28 cellular contexts compared by ENCODE assay signal in the genomic region with DNA sequence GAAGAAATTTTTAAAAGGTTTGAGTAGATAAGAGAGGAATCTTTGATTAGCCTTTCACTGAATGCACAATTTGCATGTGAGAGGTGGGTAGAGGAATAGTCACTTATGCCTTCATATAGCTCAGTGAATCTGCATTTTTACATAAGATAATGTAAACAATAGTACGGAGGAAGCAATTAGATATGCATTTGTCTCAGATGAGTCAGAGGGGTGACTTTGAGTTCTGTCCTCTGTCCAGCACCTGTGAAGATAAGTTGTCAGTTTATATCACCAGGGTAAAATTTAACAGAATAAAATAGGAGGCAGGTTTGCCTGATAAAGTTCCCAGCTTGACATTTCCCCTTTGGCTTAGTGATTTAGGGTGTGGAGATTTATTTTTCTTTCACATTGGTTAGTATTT.
DNase-seq lines count a peak whose midpoint lies in the region; ATAC-seq, FAIRE-seq and TF ChIP-seq lines count a peak whose summit lies in the region.
"Had no signal": no experiment of that assay in that cellular context is flagged by ENCODE, and none has a peak within 500 bp of the region (broad histone marks: within the 10 kb centered on the region; RNA-seq: fewer than 3 reads in every experiment).

No MANE protein-coding gene starts in this region.

- BruUV-seq in PC-3 (replicated peaks; lab: Mats Ljungman, UMichigan), result no TSS peak

- H3K4me2 ChIP-seq in PC-3 (ENCODE audit: low read length) (no peak overlapping the region), H1 (ENCODE audit: insufficient read depth in 1 of 2, low read depth in 2 of 2, low read length in 2 of 2) (peak overlapping the region in 1 of 2 experiments; percentile 5; a peak in 2 of 4 replicates)
- H3K4me2 ChIP-seq: BLaER1, KMS-11 had no signal

- TF ChIP-seq EP300 in H1 (IDR thresholded peaks at IDR 0.05; ENCODE audit: borderline replicate concordance in 1 of 2, low read depth in 2 of 2, low read length in 2 of 2), result no peak

- H4K91ac ChIP-seq in H1 (replicated peaks; ENCODE audit: insufficient read length, low read length), result no peak overlapping the region

- H3K23ac ChIP-seq in H1 (ENCODE audit: insufficient read length), result no peak overlapping the region

- peak; percentile 32 for DNase-seq in HT1080 (ENCODE audit: low read depth)
- peak; percentile 34 for DNase-seq in PC-3
- no peak for DNase-seq in H1 (ENCODE audit: low read depth in 1 of 2, low spot score in 2 of 2)
- peak; percentile 11 for DNase-seq in mucosa of gallbladder (ENCODE audit: low spot score)
- DNase-seq in chondrocyte (ENCODE audit: low spot score), result no peak
- DNase-seq in NCI-H187 treated with DMSO at 0.1 percent for 48 hours (lab: John Stamatoyannopoulos, UW), result no peak
- DNase-seq: activated CD4-positive, alpha-beta T cell treated with anti-CD3 and anti-CD28 coated beads, Interleukin-2, amount 10 ng/mL, durations not matched to agents 24 days and 14 days; activated CD8-positive, alpha-beta memory T cell treated with anti-CD3 and anti-CD28 coated beads for 24 hours; GF-D8; H7; left ventricle myocardium superior; NCI-H1417; NCI-H2081; NCI-H2227 treated with DMSO at 0.1 percent for 48 hours; occipital lobe; SW 1271; WERI-Rb-1 had no signal

- H3K27me3 Mint-ChIP-seq in chondrocyte (ENCODE audit: low read depth), result no peaks in the 10 kb centered on the region
- H3K27me3 Mint-ChIP-seq: activated CD4-positive, alpha-beta T cell treated with anti-CD3 and anti-CD28 coated beads, Interleukin-2, amount 10 ng/mL, durations not matched to agents 24 days and 14 days; activated naive CD4-positive, alpha-beta T cell treated with anti-CD3 and anti-CD28 coated beads, Interleukin-2, amount 50 U/mL, for 24 hours; stimulated activated memory B cell treated with anti-CD40 and anti-IgM and Interleukin-4, amounts not matched to agents 10 μg/mL and 1 μg/mL and 100 μg/mL, for 72 hours had no signal

- no peak for FAIRE-seq in H1 (lab: Jason Lieb, UNC)
- FAIRE-seq: bronchial epithelial cell, colon, islet of Langerhans, RCC 7860 had no signal

- H3F3A ChIP-seq in PC-3 (ENCODE audit: low read length, unreplicated experiment), result no peaks in the 10 kb centered on the region

- no peak overlapping the region for H4K8ac ChIP-seq in H1 (ENCODE audit: extremely low read depth, insufficient read depth, low read length)

- ATAC-seq in PC-3 (peak; percentile 56), HG03108 (IDR thresholded peaks at IDR 0.05; ENCODE audit: unreplicated experiment) (no peak), HG02678 (IDR thresholded peaks at IDR 0.05; ENCODE audit: unreplicated experiment) (no peak)
- ATAC-seq: left ventricle myocardium superior; natural killer cell treated with Interleukin-12 subunit alpha and Interleukin-12 subunit beta and Interleukin-15 and Interleukin-18, amount 100 ng/mL, for 72 hours; stimulated activated memory B cell treated with anti-CD40 and anti-IgM and Interleukin-4, amounts not matched to agents 10 μg/mL and 1 μg/mL and 100 μg/mL, for 72 hours had no signal

- no peaks in the 10 kb centered on the region for H3K9me3 Mint-ChIP-seq in chondrocyte (ENCODE audit: low read depth)
- H3K9me3 Mint-ChIP-seq: activated CD4-positive, alpha-beta T cell treated with anti-CD3 and anti-CD28 coated beads, Interleukin-2, amount 10 ng/mL, durations not matched to agents 24 days and 14 days; natural killer cell treated with Interleukin-12 subunit alpha and Interleukin-12 subunit beta and Interleukin-15 and Interleukin-18, amount 100 ng/mL, for 72 hours; stimulated activated memory B cell treated with anti-CD40 and anti-IgM and Interleukin-4, amounts not matched to agents 10 μg/mL and 1 μg/mL and 100 μg/mL, for 72 hours had no signal

- no peak for TF ChIP-seq CTCF in PC-3 (conservative IDR thresholded peaks at IDR 0.05; ENCODE audit: low read depth, low read length)
- no peak for TF ChIP-seq CTCF in H1 (IDR thresholded peaks at IDR 0.05; ENCODE audit: control extremely low read depth in 1 of 3, insufficient read depth in 1 of 3, low read depth in 1 of 3, low read length in 3 of 3)
- TF ChIP-seq CTCF in chondrocyte (IDR thresholded peaks at IDR 0.05), result no peak

- no peak overlapping the region for H2BK20ac ChIP-seq in H1 (ENCODE audit: low read length)

- no peaks in the 10 kb centered on the region for H3K36me3 Mint-ChIP-seq in chondrocyte (ENCODE audit: low read depth)
- H3K36me3 Mint-ChIP-seq: activated naive CD4-positive, alpha-beta T cell treated with anti-CD3 and anti-CD28 coated beads, Interleukin-2, amount 50 U/mL, for 24 hours; natural killer cell treated with Interleukin-12 subunit alpha and Interleukin-12 subunit beta and Interleukin-15 and Interleukin-18, amount 100 ng/mL, for 72 hours; stimulated activated memory B cell treated with anti-CD40 and anti-IgM and Interleukin-4, amounts not matched to agents 10 μg/mL and 1 μg/mL and 100 μg/mL, for 72 hours had no signal

- H3K4me3 ChIP-seq in PC-3 (ENCODE audit: low read length) (no peak overlapping the region), H1 (ENCODE audit: extremely low read depth in 1 of 4, insufficient read depth in 2 of 4, low read depth in 3 of 4, low read length in 4 of 4) (no peak overlapping the region)
- H3K4me3 ChIP-seq: BLaER1 had no signal

- no peak overlapping the region for H2AK5ac ChIP-seq in H1 (ENCODE audit: low read depth, low read length)

- H3K4ac ChIP-seq in H1 (replicated peaks; ENCODE audit: insufficient read length, low read depth, low read length), result no peak overlapping the region

- H3K4me1 ChIP-seq in PC-3 (ENCODE audit: insufficient read depth, low read length) (peaks cover 9% of the 10 kb centered on the region), H1 (replicated peaks in 1 of 4; ENCODE audit: control insufficient read depth in 3 of 4, insufficient read depth in 4 of 4, low read length in 3 of 4) (no peaks in the 10 kb centered on the region; a peak in 1 of 7 replicates)
- H3K4me1 ChIP-seq: BLaER1 had no signal

- H3K9ac ChIP-seq in PC-3 (ENCODE audit: low read length) (no peak overlapping the region), H1 (replicated peaks in 1 of 4; ENCODE audit: extremely low read depth in 1 of 4, low read depth in 3 of 4, low read length in 3 of 4) (no peak overlapping the region)
- H3K9ac ChIP-seq: BLaER1, KMS-11 had no signal

- no peak overlapping the region for H3K14ac ChIP-seq in H1 (ENCODE audit: insufficient read length)

- no peak overlapping the region for H2BK120ac ChIP-seq in H1 (replicated peaks; ENCODE audit: low read depth, low read length)

- H3K27ac ChIP-seq in PC-3 (ENCODE audit: low read length) (no peak overlapping the region), H1 (ENCODE audit: low read depth, low read length) (no peak overlapping the region)
- H3K27ac ChIP-seq: BLaER1, KMS-11, WERI-Rb-1 had no signal

- H3K56ac ChIP-seq in H1 (replicated peaks; ENCODE audit: insufficient read length, low read depth, low read length), result no peak overlapping the region

- peaks cover 6% of the 10 kb centered on the region for H3K4me1 Mint-ChIP-seq in chondrocyte (ENCODE audit: low read depth)
- H3K4me1 Mint-ChIP-seq: activated CD4-positive, alpha-beta T cell treated with anti-CD3 and anti-CD28 coated beads, Interleukin-2, amount 10 ng/mL, durations not matched to agents 24 days and 14 days; activated naive CD4-positive, alpha-beta T cell treated with anti-CD3 and anti-CD28 coated beads, Interleukin-2, amount 50 U/mL, for 24 hours; stimulated activated memory B cell treated with anti-CD40 and anti-IgM and Interleukin-4, amounts not matched to agents 10 μg/mL and 1 μg/mL and 100 μg/mL, for 72 hours had no signal

- no peak for TF ChIP-seq POLR2A in H1 (IDR thresholded peaks at IDR 0.05; ENCODE audit: control extremely low read depth in 1 of 2, low read depth in 2 of 2, low read length in 2 of 2)

- no peak overlapping the region for H2BK5ac ChIP-seq in H1 (ENCODE audit: low read depth, low read length)

- TF ChIP-seq RAD21 in H1 (IDR thresholded peaks at IDR 0.05 in 1 of 2, conservative IDR thresholded peaks at IDR 0.05 in 1 of 2; ENCODE audit: low read depth in 2 of 2, low read length in 2 of 2), result no peak

- H2AFZ ChIP-seq in PC-3 (ENCODE audit: low read length) (no peak overlapping the region), H1 (ENCODE audit: low read length) (peak overlapping the region; percentile 45; the same call in 1 of the 2 replicates)

- no peaks in the 10 kb centered on the region for H3K23me2 ChIP-seq in H1 (ENCODE audit: low read depth, low read length)

- no peaks in the 10 kb centered on the region for H3K9me2 ChIP-seq in PC-3 (replicated peaks; ENCODE audit: low read length)

- H3K27me3 ChIP-seq in PC-3 (ENCODE audit: low read length) (no peaks in the 10 kb centered on the region), H1 (replicated peaks in 1 of 4; ENCODE audit: control insufficient read depth in 3 of 4, extremely low read depth in 1 of 4, insufficient read depth in 3 of 4, low read length in 3 of 4) (no peaks in the 10 kb centered on the region)
- H3K27me3 ChIP-seq: BLaER1 had no signal

- H3K27ac Mint-ChIP-seq in chondrocyte (ENCODE audit: unreplicated experiment), result no peak overlapping the region
- H3K27ac Mint-ChIP-seq: activated CD4-positive, alpha-beta T cell treated with anti-CD3 and anti-CD28 coated beads, Interleukin-2, amount 10 ng/mL, durations not matched to agents 24 days and 14 days; activated naive CD4-positive, alpha-beta T cell treated with anti-CD3 and anti-CD28 coated beads, Interleukin-2, amount 50 U/mL, for 24 hours; natural killer cell treated with Interleukin-12 subunit alpha and Interleukin-12 subunit beta and Interleukin-15 and Interleukin-18, amount 100 ng/mL, for 72 hours; stimulated activated memory B cell treated with anti-CD40 and anti-IgM and Interleukin-4, amounts not matched to agents 10 μg/mL and 1 μg/mL and 100 μg/mL, for 72 hours had no signal

- H3K9me3 ChIP-seq in PC-3 (ENCODE audit: low read length) (no peaks in the 10 kb centered on the region), H1 (ENCODE audit: insufficient read depth in 2 of 2, low read depth in 1 of 2, low read length in 1 of 2) (no peaks in the 10 kb centered on the region)
- H3K9me3 ChIP-seq: BLaER1 had no signal

- WGBS in H1 (ENCODE audit: extremely low coverage in 1 of 2, insufficient coverage in 1 of 2, insufficient read length in 1 of 2, insufficient replicate concordance in 2 of 2, low coverage in 1 of 2, low lambda C conversion rate in 2 of 2, missing lambda C conversion rate in 1 of 2), 2 experiments, result 38% methylated on average over 1 of the region's 1 CpG; no CpG with 5 or more reads in 1 of the 2 experiments

- intact Hi-C loops in PC-3 (cut with micrococcal nuclease), result no loop called here

- H4K5ac ChIP-seq in H1 (ENCODE audit: insufficient read length, low read depth, low read length), result no peak overlapping the region

- H3K4me3 Mint-ChIP-seq in chondrocyte (ENCODE audit: unreplicated experiment), result no peak overlapping the region
- H3K4me3 Mint-ChIP-seq: activated CD4-positive, alpha-beta T cell treated with anti-CD3 and anti-CD28 coated beads, Interleukin-2, amount 10 ng/mL, durations not matched to agents 24 days and 14 days; activated naive CD4-positive, alpha-beta T cell treated with anti-CD3 and anti-CD28 coated beads, Interleukin-2, amount 50 U/mL, for 24 hours; natural killer cell treated with Interleukin-12 subunit alpha and Interleukin-12 subunit beta and Interleukin-15 and Interleukin-18, amount 100 ng/mL, for 72 hours; stimulated activated memory B cell treated with anti-CD40 and anti-IgM and Interleukin-4, amounts not matched to agents 10 μg/mL and 1 μg/mL and 100 μg/mL, for 72 hours had no signal

- H3K79me1 ChIP-seq in H1 (ENCODE audit: low read depth, low read length), result no peaks in the 10 kb centered on the region

- CTCF ChIA-PET in PC-3 (lab: Charles Lee), result no interaction called here
- CTCF ChIA-PET in H1 (lab: Charles Lee; ENCODE audit: partially characterized antibody), result interaction anchor here (1.2 to 2.1 kb wide), 2 partner anchors 124 to 174 kb away, joined by 4 to 6 read pairs; no protein-coding TSS in a partner anchor

- H3K36me3 ChIP-seq in PC-3 (ENCODE audit: low read depth, low read length) (no peaks in the 10 kb centered on the region), H1 (ENCODE audit: control insufficient read depth in 2 of 4, insufficient read depth in 4 of 4, low read length in 3 of 4) (no peaks in the 10 kb centered on the region)
- H3K36me3 ChIP-seq: BLaER1, WERI-Rb-1 had no signal

- no peaks in the 10 kb centered on the region for H4K20me1 ChIP-seq in PC-3 (ENCODE audit: low read length)
- no peaks in the 10 kb centered on the region for H4K20me1 ChIP-seq in H1 (replicated peaks in 1 of 2; ENCODE audit: control insufficient read depth in 1 of 2, insufficient read depth in 2 of 2, low read length in 2 of 2)
- H4K20me1 ChIP-seq: BLaER1 had no signal

- no peak overlapping the region; the same call in 1 of the 2 replicates for H3K18ac ChIP-seq in H1 (ENCODE audit: extremely low read depth, low read length)

- H3K79me2 ChIP-seq in PC-3 (ENCODE audit: low read length) (no peaks in the 10 kb centered on the region), H1 (ENCODE audit: control insufficient read depth in 1 of 2, insufficient read depth in 2 of 2, low read length in 2 of 2) (no peaks in the 10 kb centered on the region)

- H2BK15ac ChIP-seq in H1 (ENCODE audit: low read length), result no peak overlapping the region

- H2BK12ac ChIP-seq in H1 (ENCODE audit: low read depth, low read length), result no peak overlapping the region

- POLR2A ChIA-PET in PC-3 (lab: Charles Lee; ENCODE audit: unreplicated experiment) (interaction anchor here (0.7 kb wide), 1 partner anchor 10 kb away, joined by 3 read pairs; no protein-coding TSS in a partner anchor), H1 (lab: Charles Lee; ENCODE audit: partially characterized antibody) (no interaction called here)

Comparison
In these comparisons a context has a peak if more than half of its experiments do, and no peak if none do; other contexts are left out.
1. DNase-seq: peak in HT1080 (single experiment), PC-3 (single experiment) and mucosa of gallbladder (single experiment); none in H1 (0 of 2), chondrocyte (single experiment) and NCI-H187 treated with DMSO at 0.1 percent for 48 hours (single experiment).